In the genomic region with DNA sequence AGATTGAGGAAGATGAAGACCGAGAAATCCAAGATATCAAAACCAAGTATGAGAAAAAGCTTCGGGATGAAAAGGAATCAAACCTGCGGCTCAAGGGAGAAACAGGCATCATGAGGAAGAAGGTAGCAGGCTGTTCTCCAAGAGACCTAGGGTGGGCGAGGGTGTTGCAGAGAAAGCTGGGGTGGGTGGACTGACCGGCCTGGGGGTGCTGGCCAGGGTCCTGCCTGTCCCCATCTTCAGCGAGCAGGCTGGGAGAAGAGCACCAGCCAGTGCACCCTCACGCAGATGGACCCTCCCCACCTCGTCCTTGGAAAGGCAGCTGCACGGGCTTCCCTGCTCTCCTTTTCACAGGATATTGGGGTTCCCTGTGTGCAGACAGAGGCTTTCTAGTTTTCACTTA, we compare ENCODE assay signal across 2 cellular contexts.
A peak's percentile ranks its signal among the peaks of the same experiment; 100 is the strongest.
TF ChIP-seq lines count a peak whose summit lies in the region.

No MANE protein-coding gene starts in this region.

TF ChIP-seq in IMR-90, 13 proteins besides CTCF, POLR2A, EP300 and RAD21:
- no peak for TF ChIP-seq FOS (IDR thresholded peaks at IDR 0.05; ENCODE audit: low read depth, low read length)
- TF ChIP-seq BHLHE40 (IDR thresholded peaks at IDR 0.05; ENCODE audit: low read depth, low read length) = no peak
- no peak for TF ChIP-seq RCOR1 (IDR thresholded peaks at IDR 0.05; ENCODE audit: insufficient replicate concordance, low read length)
- no peak for TF ChIP-seq MAZ (IDR thresholded peaks at IDR 0.05; ENCODE audit: borderline replicate concordance, low read depth, low read length)
- no peak for TF ChIP-seq SMC3 (IDR thresholded peaks at IDR 0.05; ENCODE audit: low read depth, low read length)
- TF ChIP-seq MAFK (IDR thresholded peaks at IDR 0.05; ENCODE audit: low read depth, low read length) = no peak
- no peak for TF ChIP-seq RFX5 (IDR thresholded peaks at IDR 0.05; ENCODE audit: low read depth, low read length)
- no peak for TF ChIP-seq ELK1 (IDR thresholded peaks at IDR 0.05; ENCODE audit: borderline replicate concordance, low read depth, low read length)
- no peak for TF ChIP-seq USF2 (IDR thresholded peaks at IDR 0.05; ENCODE audit: low read depth, low read length)
- no peak for TF ChIP-seq NFE2L2 (IDR thresholded peaks at IDR 0.05; ENCODE audit: low read depth, low read length)
- no peak for TF ChIP-seq CEBPB (IDR thresholded peaks at IDR 0.05; ENCODE audit: low read depth, low read length)
- no peak for TF ChIP-seq CHD1 (IDR thresholded peaks at IDR 0.05; ENCODE audit: low read depth, low read length)
- TF ChIP-seq MXI1 (IDR thresholded peaks at IDR 0.05; ENCODE audit: borderline replicate concordance, low read depth, low read length) = no peak

TF ChIP-seq in GM12878, 131 proteins besides CTCF, POLR2A, EP300 and RAD21:
- TF ChIP-seq REST (IDR thresholded peaks at IDR 0.05; ENCODE audit: low read depth, low read length) (peak; percentile 55; the same call in 1 of the 2 replicates), EGR1 (IDR thresholded peaks at IDR 0.05; ENCODE audit: borderline replicate concordance in 1 of 2, low read depth in 2 of 2, low read length in 2 of 2) (no peak)
